In the genomic region with DNA sequence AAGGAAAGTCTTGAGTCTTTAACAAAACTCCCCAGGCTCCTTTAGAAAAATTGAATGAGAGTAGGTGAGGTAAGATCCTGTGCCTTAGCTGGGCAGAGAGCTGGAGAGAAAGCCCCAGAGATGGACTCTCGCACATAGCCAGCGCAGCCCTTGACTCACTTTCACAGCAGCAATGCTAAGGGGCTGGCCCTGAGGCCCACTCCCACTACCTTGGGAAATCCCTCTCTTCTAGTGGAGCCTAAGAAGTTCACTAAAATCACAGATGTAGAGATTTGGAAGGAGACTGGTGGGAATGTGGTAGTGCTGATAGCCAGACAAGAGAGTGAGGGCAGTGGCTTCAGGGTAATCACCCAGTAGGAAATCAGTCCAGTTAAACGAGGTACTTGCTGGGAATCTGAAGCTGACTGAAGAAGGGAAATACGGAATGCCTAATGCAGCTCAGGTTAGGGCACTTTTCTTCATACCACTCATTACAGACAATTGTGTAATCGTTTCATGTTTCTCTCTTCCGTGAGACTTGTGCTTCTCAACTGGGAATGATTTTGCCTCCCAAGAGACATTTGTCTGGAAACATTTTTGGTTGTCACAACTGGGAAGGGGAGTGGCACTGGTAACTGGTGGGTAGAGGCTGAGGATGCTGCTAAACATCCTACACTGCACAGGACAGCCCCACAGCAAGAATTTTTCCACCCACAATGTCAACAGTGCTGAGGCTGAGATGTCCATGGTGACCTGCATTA, we compare ENCODE assay signal across 1 cellular context.
TF ChIP-seq lines count a peak whose summit lies in the region.

No MANE protein-coding gene starts in this region.

TF ChIP-seq in GM23338, 12 proteins besides CTCF, POLR2A, EP300 and RAD21 (continued from another document):
- TF ChIP-seq, protein P1, sequence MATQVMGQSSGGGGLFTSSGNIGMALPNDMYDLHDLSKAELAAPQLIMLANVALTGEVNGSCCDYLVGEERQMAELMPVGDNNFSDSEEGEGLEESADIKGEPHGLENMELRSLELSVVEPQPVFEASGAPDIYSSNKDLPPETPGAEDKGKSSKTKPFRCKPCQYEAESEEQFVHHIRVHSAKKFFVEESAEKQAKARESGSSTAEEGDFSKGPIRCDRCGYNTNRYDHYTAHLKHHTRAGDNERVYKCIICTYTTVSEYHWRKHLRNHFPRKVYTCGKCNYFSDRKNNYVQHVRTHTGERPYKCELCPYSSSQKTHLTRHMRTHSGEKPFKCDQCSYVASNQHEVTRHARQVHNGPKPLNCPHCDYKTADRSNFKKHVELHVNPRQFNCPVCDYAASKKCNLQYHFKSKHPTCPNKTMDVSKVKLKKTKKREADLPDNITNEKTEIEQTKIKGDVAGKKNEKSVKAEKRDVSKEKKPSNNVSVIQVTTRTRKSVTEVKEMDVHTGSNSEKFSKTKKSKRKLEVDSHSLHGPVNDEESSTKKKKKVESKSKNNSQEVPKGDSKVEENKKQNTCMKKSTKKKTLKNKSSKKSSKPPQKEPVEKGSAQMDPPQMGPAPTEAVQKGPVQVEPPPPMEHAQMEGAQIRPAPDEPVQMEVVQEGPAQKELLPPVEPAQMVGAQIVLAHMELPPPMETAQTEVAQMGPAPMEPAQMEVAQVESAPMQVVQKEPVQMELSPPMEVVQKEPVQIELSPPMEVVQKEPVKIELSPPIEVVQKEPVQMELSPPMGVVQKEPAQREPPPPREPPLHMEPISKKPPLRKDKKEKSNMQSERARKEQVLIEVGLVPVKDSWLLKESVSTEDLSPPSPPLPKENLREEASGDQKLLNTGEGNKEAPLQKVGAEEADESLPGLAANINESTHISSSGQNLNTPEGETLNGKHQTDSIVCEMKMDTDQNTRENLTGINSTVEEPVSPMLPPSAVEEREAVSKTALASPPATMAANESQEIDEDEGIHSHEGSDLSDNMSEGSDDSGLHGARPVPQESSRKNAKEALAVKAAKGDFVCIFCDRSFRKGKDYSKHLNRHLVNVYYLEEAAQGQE (IDR thresholded peaks at IDR 0.05; ENCODE audit: unreplicated experiment) = no peak
- TF ChIP-seq ZNF331 (CRISPR knock-in tag; IDR thresholded peaks at IDR 0.05; ENCODE audit: low read depth) (no peak), EZH2phosphoT487 (IDR thresholded peaks at IDR 0.05; ENCODE audit: unreplicated experiment) (no peak), POLR2AphosphoS5 (IDR thresholded peaks at IDR 0.05; ENCODE audit: low read depth) (no peak), ZNF114 (CRISPR knock-in tag; IDR thresholded peaks at IDR 0.05) (no peak), EZH2 (IDR thresholded peaks at IDR 0.05; ENCODE audit: low read depth, unreplicated experiment) (no peak), JUNB (IDR thresholded peaks at IDR 0.05; ENCODE audit: unreplicated experiment) (no peak), CREB1 (CRISPR knock-in tag; IDR thresholded peaks at IDR 0.05; ENCODE audit: low read depth) (no peak), STAT1 (IDR thresholded peaks at IDR 0.05; ENCODE audit: unreplicated experiment) (no peak)
- TF ChIP-seq, protein P2, sequence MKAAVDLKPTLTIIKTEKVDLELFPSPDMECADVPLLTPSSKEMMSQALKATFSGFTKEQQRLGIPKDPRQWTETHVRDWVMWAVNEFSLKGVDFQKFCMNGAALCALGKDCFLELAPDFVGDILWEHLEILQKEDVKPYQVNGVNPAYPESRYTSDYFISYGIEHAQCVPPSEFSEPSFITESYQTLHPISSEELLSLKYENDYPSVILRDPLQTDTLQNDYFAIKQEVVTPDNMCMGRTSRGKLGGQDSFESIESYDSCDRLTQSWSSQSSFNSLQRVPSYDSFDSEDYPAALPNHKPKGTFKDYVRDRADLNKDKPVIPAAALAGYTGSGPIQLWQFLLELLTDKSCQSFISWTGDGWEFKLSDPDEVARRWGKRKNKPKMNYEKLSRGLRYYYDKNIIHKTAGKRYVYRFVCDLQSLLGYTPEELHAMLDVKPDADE (IDR thresholded peaks at IDR 0.05) = no peak
- TF ChIP-seq, protein P3, sequence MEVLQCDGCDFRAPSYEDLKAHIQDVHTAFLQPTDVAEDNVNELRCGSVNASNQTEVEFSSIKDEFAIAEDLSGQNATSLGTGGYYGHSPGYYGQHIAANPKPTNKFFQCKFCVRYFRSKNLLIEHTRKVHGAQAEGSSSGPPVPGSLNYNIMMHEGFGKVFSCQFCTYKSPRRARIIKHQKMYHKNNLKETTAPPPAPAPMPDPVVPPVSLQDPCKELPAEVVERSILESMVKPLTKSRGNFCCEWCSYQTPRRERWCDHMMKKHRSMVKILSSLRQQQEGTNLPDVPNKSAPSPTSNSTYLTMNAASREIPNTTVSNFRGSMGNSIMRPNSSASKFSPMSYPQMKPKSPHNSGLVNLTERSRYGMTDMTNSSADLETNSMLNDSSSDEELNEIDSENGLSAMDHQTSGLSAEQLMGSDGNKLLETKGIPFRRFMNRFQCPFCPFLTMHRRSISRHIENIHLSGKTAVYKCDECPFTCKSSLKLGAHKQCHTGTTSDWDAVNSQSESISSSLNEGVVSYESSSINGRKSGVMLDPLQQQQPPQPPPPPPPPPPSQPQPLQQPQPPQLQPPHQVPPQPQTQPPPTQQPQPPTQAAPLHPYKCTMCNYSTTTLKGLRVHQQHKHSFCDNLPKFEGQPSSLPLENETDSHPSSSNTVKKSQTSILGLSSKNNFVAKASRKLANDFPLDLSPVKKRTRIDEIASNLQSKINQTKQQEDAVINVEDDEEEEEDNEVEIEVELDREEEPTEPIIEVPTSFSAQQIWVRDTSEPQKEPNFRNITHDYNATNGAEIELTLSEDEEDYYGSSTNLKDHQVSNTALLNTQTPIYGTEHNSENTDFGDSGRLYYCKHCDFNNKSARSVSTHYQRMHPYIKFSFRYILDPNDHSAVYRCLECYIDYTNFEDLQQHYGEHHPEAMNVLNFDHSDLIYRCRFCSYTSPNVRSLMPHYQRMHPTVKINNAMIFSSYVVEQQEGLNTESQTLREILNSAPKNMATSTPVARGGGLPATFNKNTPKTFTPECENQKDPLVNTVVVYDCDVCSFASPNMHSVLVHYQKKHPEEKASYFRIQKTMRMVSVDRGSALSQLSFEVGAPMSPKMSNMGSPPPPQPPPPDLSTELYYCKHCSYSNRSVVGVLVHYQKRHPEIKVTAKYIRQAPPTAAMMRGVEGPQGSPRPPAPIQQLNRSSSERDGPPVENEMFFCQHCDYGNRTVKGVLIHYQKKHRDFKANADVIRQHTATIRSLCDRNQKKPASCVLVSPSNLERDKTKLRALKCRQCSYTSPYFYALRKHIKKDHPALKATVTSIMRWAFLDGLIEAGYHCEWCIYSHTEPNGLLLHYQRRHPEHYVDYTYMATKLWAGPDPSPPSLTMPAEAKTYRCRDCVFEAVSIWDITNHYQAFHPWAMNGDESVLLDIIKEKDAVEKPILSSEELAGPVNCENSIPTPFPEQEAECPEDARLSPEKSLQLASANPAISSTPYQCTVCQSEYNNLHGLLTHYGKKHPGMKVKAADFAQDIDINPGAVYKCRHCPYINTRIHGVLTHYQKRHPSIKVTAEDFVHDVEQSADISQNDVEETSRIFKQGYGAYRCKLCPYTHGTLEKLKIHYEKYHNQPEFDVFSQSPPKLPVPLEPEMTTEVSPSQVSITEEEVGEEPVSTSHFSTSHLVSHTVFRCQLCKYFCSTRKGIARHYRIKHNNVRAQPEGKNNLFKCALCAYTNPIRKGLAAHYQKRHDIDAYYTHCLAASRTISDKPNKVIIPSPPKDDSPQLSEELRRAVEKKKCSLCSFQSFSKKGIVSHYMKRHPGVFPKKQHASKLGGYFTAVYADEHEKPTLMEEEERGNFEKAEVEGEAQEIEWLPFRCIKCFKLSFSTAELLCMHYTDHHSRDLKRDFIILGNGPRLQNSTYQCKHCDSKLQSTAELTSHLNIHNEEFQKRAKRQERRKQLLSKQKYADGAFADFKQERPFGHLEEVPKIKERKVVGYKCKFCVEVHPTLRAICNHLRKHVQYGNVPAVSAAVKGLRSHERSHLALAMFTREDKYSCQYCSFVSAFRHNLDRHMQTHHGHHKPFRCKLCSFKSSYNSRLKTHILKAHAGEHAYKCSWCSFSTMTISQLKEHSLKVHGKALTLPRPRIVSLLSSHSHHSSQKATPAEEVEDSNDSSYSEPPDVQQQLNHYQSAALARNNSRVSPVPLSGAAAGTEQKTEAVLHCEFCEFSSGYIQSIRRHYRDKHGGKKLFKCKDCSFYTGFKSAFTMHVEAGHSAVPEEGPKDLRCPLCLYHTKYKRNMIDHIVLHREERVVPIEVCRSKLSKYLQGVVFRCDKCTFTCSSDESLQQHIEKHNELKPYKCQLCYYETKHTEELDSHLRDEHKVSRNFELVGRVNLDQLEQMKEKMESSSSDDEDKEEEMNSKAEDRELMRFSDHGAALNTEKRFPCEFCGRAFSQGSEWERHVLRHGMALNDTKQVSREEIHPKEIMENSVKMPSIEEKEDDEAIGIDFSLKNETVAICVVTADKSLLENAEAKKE (CRISPR knock-in tag; IDR thresholded peaks at IDR 0.05) = no peak
